1 cellular context compared by ENCODE assay signal in the genomic region with DNA sequence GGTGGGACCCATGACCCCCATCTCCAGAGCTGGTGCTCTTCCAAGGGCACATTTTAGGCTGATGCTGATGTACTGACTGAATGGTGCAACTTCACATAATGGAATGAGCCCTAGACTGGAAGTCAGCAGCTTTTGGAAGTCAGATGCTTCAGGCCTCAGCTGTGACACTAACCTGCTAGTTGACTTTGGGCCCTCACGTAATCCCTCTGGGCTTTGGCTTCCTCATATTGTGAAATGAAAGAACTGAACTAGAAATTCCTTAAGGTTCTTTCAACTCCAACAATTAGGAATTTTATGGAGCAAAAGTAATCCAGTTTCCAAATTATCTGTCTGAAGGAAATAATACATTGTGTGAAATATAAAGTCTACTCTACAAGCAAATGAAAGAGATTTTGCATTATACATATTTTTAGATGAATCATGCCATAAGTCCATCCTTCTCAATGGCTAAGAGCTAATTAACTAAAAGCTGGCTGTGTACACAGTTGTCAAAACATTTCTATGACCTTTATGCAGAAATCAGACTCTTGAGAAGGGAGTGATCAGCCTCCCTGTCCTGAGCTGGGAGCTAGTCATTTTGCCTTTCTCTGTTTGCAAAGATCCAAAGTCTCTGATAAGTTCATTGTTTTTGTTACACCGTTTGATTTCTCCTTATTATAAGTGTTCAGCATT.
TF ChIP-seq lines count a peak whose summit lies in the region.

No MANE protein-coding gene starts in this region.

TF ChIP-seq in IMR-90, 13 proteins besides CTCF, POLR2A, EP300 and RAD21 (continued from another document):
- TF ChIP-seq, protein P1, sequence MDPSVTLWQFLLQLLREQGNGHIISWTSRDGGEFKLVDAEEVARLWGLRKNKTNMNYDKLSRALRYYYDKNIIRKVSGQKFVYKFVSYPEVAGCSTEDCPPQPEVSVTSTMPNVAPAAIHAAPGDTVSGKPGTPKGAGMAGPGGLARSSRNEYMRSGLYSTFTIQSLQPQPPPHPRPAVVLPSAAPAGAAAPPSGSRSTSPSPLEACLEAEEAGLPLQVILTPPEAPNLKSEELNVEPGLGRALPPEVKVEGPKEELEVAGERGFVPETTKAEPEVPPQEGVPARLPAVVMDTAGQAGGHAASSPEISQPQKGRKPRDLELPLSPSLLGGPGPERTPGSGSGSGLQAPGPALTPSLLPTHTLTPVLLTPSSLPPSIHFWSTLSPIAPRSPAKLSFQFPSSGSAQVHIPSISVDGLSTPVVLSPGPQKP (IDR thresholded peaks at IDR 0.05; ENCODE audit: borderline replicate concordance, low read depth, low read length), result no peak
- TF ChIP-seq RCOR1 (IDR thresholded peaks at IDR 0.05; ENCODE audit: insufficient replicate concordance, low read length) (no peak), RFX5 (IDR thresholded peaks at IDR 0.05; ENCODE audit: low read depth, low read length) (no peak), FOS (IDR thresholded peaks at IDR 0.05; ENCODE audit: low read depth, low read length) (no peak), MAZ (IDR thresholded peaks at IDR 0.05; ENCODE audit: borderline replicate concordance, low read depth, low read length) (no peak), MAFK (IDR thresholded peaks at IDR 0.05; ENCODE audit: low read depth, low read length) (no peak), NFE2L2 (IDR thresholded peaks at IDR 0.05; ENCODE audit: low read depth, low read length) (no peak), MXI1 (IDR thresholded peaks at IDR 0.05; ENCODE audit: borderline replicate concordance, low read depth, low read length) (no peak), CEBPB (IDR thresholded peaks at IDR 0.05; ENCODE audit: low read depth, low read length) (no peak), CHD1 (IDR thresholded peaks at IDR 0.05; ENCODE audit: low read depth, low read length) (no peak), BHLHE40 (IDR thresholded peaks at IDR 0.05; ENCODE audit: low read depth, low read length) (no peak)
- TF ChIP-seq, protein P2, sequence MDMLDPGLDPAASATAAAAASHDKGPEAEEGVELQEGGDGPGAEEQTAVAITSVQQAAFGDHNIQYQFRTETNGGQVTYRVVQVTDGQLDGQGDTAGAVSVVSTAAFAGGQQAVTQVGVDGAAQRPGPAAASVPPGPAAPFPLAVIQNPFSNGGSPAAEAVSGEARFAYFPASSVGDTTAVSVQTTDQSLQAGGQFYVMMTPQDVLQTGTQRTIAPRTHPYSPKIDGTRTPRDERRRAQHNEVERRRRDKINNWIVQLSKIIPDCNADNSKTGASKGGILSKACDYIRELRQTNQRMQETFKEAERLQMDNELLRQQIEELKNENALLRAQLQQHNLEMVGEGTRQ (IDR thresholded peaks at IDR 0.05; ENCODE audit: low read depth, low read length), result no peak
